In genomic region chr13:75329097-75329496, GRCh38 we compare ENCODE assay signal across 16 cellular contexts.
"Had no signal": no experiment of that assay in that cellular context is flagged by ENCODE, and none has a peak within 500 bp of the region (broad histone marks: within the 10 kb centered on the region; RNA-seq: fewer than 3 reads in every experiment).

No MANE protein-coding gene starts in this region.

- H3K36me3 ChIP-seq: neutrophil, pancreas had no signal

- H3K36me3 Mint-ChIP-seq: natural killer cell treated with Interleukin-12 subunit alpha and Interleukin-12 subunit beta and Interleukin-15 and Interleukin-18, amount 100 ng/mL, for 72 hours; stimulated activated naive B cell treated with anti-CD40 and anti-IgM and Interleukin-4, amounts not matched to agents 10 μg/mL and 1 μg/mL and 100 μg/mL, for 72 hours had no signal

- H3K27me3 ChIP-seq: cardiac muscle cell, neutrophil, pancreas had no signal

- H3K4me3 Mint-ChIP-seq: activated CD4-positive, alpha-beta memory T cell treated with anti-CD3 and anti-CD28 coated beads for 36 hours; activated naive CD4-positive, alpha-beta T cell treated with anti-CD3 and anti-CD28 coated beads, Interleukin-2, amount 10 ng/mL, durations not matched to agents 7 days and 5 days; endodermal cell; natural killer cell treated with Interleukin-12 subunit alpha and Interleukin-12 subunit beta and Interleukin-15 and Interleukin-18, amount 100 ng/mL, for 72 hours; stimulated activated naive B cell treated with anti-CD40 and anti-IgM and Interleukin-4, amounts not matched to agents 10 μg/mL and 1 μg/mL and 100 μg/mL, for 72 hours had no signal

- H3K9me3 Mint-ChIP-seq: activated CD4-positive, alpha-beta memory T cell treated with anti-CD3 and anti-CD28 coated beads for 36 hours; activated naive CD4-positive, alpha-beta T cell treated with anti-CD3 and anti-CD28 coated beads, Interleukin-2, amount 10 ng/mL, durations not matched to agents 7 days and 5 days; endodermal cell; natural killer cell treated with Interleukin-12 subunit alpha and Interleukin-12 subunit beta and Interleukin-15 and Interleukin-18, amount 100 ng/mL, for 72 hours; stimulated activated naive B cell treated with anti-CD40 and anti-IgM and Interleukin-4, amounts not matched to agents 10 μg/mL and 1 μg/mL and 100 μg/mL, for 72 hours had no signal

- H3K27ac ChIP-seq: cardiac muscle cell, neutrophil, pancreas had no signal

- H3K4me3 ChIP-seq: cardiac muscle cell, lung, pancreas, skin epidermis had no signal

- H3K27ac Mint-ChIP-seq: activated CD4-positive, alpha-beta memory T cell treated with anti-CD3 and anti-CD28 coated beads for 36 hours; activated naive CD4-positive, alpha-beta T cell treated with anti-CD3 and anti-CD28 coated beads, Interleukin-2, amount 10 ng/mL, durations not matched to agents 7 days and 5 days; endodermal cell; natural killer cell treated with Interleukin-12 subunit alpha and Interleukin-12 subunit beta and Interleukin-15 and Interleukin-18, amount 100 ng/mL, for 72 hours; stimulated activated naive B cell treated with anti-CD40 and anti-IgM and Interleukin-4, amounts not matched to agents 10 μg/mL and 1 μg/mL and 100 μg/mL, for 72 hours had no signal

- H3K27me3 Mint-ChIP-seq: activated CD4-positive, alpha-beta memory T cell treated with anti-CD3 and anti-CD28 coated beads for 36 hours; activated naive CD4-positive, alpha-beta T cell treated with anti-CD3 and anti-CD28 coated beads, Interleukin-2, amount 10 ng/mL, durations not matched to agents 7 days and 5 days; stimulated activated naive B cell treated with anti-CD40 and anti-IgM and Interleukin-4, amounts not matched to agents 10 μg/mL and 1 μg/mL and 100 μg/mL, for 72 hours had no signal

- DNase-seq: activated CD4-positive, alpha-beta memory T cell treated with anti-CD3 and anti-CD28 coated beads for 36 hours; activated effector memory CD4-positive, alpha-beta T cell treated with anti-CD3 and anti-CD28 coated beads, Interleukin-2, amount 50 U/mL, for 16 hours; activated naive CD4-positive, alpha-beta T cell treated with anti-CD3 and anti-CD28 coated beads, Interleukin-2, amount 10 ng/mL, durations not matched to agents 7 days and 5 days; amygdala; cortex of kidney; endodermal cell; foreskin fibroblast; pancreas; right cardiac atrium; stimulated activated CD4-positive, alpha-beta T cell treated with anti-CD3 and anti-CD28 coated beads, Interleukin-1b, Interleukin-23, amount 100 ng/mL, for 48 hours; stimulated activated naive B cell treated with anti-CD40 and anti-IgM and Interleukin-4, amounts not matched to agents 10 μg/mL and 1 μg/mL and 100 μg/mL, for 72 hours had no signal

- ATAC-seq: natural killer cell treated with Interleukin-12 subunit alpha and Interleukin-12 subunit beta and Interleukin-15 and Interleukin-18, amount 100 ng/mL, for 72 hours; right cardiac atrium; stimulated activated naive B cell treated with anti-CD40 and anti-IgM and Interleukin-4, amounts not matched to agents 10 μg/mL and 1 μg/mL and 100 μg/mL, for 72 hours had no signal

- H3K9me3 ChIP-seq: neutrophil, pancreas had no signal
